ENCODE assay signal across 5 cellular contexts in the genomic region with DNA sequence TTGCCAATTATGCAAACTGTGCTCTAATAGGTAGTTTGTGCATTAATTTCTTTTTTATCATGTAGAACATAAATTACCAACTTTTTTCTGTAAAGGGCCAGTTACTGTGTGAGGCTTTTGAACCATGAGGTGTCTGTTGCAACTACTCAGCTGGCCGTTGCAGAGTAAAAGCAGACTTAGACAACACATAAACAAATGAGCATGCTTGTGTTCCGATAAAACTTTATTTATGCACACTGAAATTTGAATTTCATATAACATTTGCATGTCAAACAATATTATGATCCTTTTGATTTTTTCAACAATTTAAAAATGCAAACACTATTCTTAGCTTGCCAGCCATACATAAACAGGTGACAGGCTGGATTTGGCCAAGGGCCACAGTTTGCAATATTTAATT.
"Had no signal": no experiment of that assay in that cellular context is flagged by ENCODE, and none has a peak within 500 bp of the region (broad histone marks: within the 10 kb centered on the region; RNA-seq: fewer than 3 reads in every experiment).

No MANE protein-coding gene starts in this region.

- DNase-seq: H9, HCEC 1CT, IMR-90, KBM-7 had no signal

- H3K4me3 ChIP-seq: GM23338 had no signal

- ATAC-seq: GM23338 had no signal
